ENCODE assay signal across 8 cellular contexts in the genomic region with DNA sequence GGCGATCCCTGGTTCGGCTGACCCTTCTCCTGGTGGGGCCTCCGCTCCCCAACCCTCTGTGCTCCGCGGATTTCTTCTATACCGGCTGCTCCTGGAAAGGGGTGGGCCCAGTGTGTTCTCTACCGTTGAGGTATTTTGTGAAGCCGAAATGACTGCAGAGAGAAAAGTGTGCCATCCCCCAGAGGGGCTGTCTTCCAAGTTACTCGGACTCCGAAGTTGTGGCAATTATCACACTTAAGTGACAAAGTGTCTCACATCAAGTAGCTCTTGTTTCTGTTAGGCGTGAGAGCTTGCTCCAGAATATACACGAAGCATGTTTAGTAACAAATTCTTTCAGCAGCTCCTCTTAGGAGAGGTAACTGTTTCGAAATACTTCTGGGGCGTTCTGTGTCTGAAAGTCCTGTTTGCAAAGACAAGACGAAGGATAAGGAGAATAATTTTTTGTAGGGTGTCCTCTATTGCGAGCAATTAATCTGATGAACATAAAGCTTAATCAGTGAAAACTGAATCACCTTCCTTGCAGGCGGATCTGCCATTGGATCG. TPM values are rescaled to one million over a fixed set of nuclear protein-coding genes. Genes with fewer than 3 reads are reported as not detected.
DNase-seq lines count a peak whose midpoint lies in the region; ATAC-seq, FAIRE-seq and TF ChIP-seq lines count a peak whose summit lies in the region.

No MANE protein-coding gene starts in this region.

- peaks cover 8 to 48% of the 10 kb centered on the region in 2 donors for H3K4me1 ChIP-seq in muscle layer of duodenum (ENCODE audit: control insufficient read depth in 1 of 2, insufficient read depth in 2 of 2, low read length in 2 of 2)

- H3K4me3 ChIP-seq in AG09309 (ENCODE audit: control insufficient read depth, low read depth, low read length) (peak overlapping the region; percentile 93), muscle layer of duodenum (ENCODE audit: low read depth in 1 of 2, low read length in 2 of 2) (peak overlapping the region; percentile 86 to 98)

- peak overlapping the region; percentile 96 to 100 (median 100) for H3K27ac Mint-ChIP-seq in IgD-negative memory B cell
- peak overlapping the region; percentile 100 for H3K27ac Mint-ChIP-seq in chondrocyte (ENCODE audit: unreplicated experiment)

- no peaks in the 10 kb centered on the region for H3K9me3 ChIP-seq in muscle layer of duodenum (ENCODE audit: control insufficient read depth in 1 of 2, low read length in 2 of 2)

- FAIRE-seq in frontal cortex (lab: Jason Lieb, UNC): no peak

- H3K27me3 ChIP-seq in muscle layer of duodenum (ENCODE audit: low read depth, low read length): no peaks in the 10 kb centered on the region

- no peaks in the 10 kb centered on the region for H3K27me3 Mint-ChIP-seq in IgD-negative memory B cell
- no peaks in the 10 kb centered on the region for H3K27me3 Mint-ChIP-seq in chondrocyte (ENCODE audit: low read depth)

- H3K4me1 Mint-ChIP-seq in IgD-negative memory B cell (peaks cover 22 to 39% (median 31%) of the 10 kb centered on the region in 3 donors), chondrocyte (ENCODE audit: low read depth) (peaks cover 55% of the 10 kb centered on the region)

- H3K36me3 Mint-ChIP-seq in IgD-negative memory B cell (peaks cover 3% of the 10 kb centered on the region), chondrocyte (ENCODE audit: low read depth) (peaks cover 1% of the 10 kb centered on the region)

- ATAC-seq in GM21737 (IDR thresholded peaks at IDR 0.05; ENCODE audit: unreplicated experiment): no peak

- H3K4me3 Mint-ChIP-seq in IgD-negative memory B cell (peak overlapping the region; percentile 96 to 99 (median 98)), chondrocyte (ENCODE audit: unreplicated experiment) (peak overlapping the region; percentile 96)

- peak overlapping the region; percentile 95 for H3K27ac ChIP-seq in muscle layer of duodenum (ENCODE audit: low read length)

- POLR2A ChIA-PET in GM10248 (lab: Yijun Ruan, JAX): interaction anchor here (0.6 to 1.3 kb wide), 4 partner anchors 43 to 1767 kb away, joined by 3 to 4 read pairs (median 3); a partner anchor contains a TSS

- DNase-seq in AG09309 (ENCODE audit: low read depth) (no peak), chondrocyte (ENCODE audit: low spot score) (no peak), GM10248 (ENCODE audit: extremely low spot score) (no peak), DMS153 treated with DMSO at 0.1 percent for 48 hours (lab: John Stamatoyannopoulos, UW; ENCODE audit: unreplicated experiment) (no peak), frontal cortex (ENCODE audit: low spot score in 2 of 2) (no peak)

- TF ChIP-seq CTCF in AG09309 (IDR thresholded peaks at IDR 0.05; ENCODE audit: control insufficient read depth, insufficient read depth, low read depth, low read length, missing control alignments) (no peak), chondrocyte (IDR thresholded peaks at IDR 0.05) (no peak), GM10248 (IDR thresholded peaks at IDR 0.05; ENCODE audit: control extremely low read depth, extremely low read depth, low read depth, missing control alignments) (no peak)

- CTCF ChIA-PET in GM10248 (lab: Yijun Ruan, JAX): interaction anchor here (0.9 to 4.2 kb wide), 9 partner anchors 11 to 380 kb away, joined by 3 to 24 read pairs (median 4); no protein-coding TSS in a partner anchor

- no peaks in the 10 kb centered on the region for H3K9me3 Mint-ChIP-seq in IgD-negative memory B cell
- no peaks in the 10 kb centered on the region for H3K9me3 Mint-ChIP-seq in chondrocyte (ENCODE audit: low read depth)

- H3K36me3 ChIP-seq in muscle layer of duodenum (ENCODE audit: control insufficient read depth in 1 of 2, insufficient read depth in 2 of 2, low read length in 2 of 2): peaks cover 0 to 14% of the 10 kb centered on the region in 2 donors

RNA-seq across cellular contexts. Expression of a gene that starts 0.4 kb away (rescaled TPM):
- polyA plus RNA-seq in IgD-negative memory B cell: 11.9 TPM
- 14.7 to 24.6 TPM (median 15.3 TPM) in 3 replicates for total RNA-seq in chondrocyte
- total RNA-seq in frontal cortex: 4.9 TPM

RNA-seq across cellular contexts. Expression of a gene that starts 0.9 kb away (rescaled TPM):
- 211 TPM for polyA plus RNA-seq in IgD-negative memory B cell
- 187 to 229 TPM (median 207 TPM) in 3 replicates for total RNA-seq in chondrocyte
- 178 TPM for total RNA-seq in frontal cortex

RNA-seq across cellular contexts. Expression of a gene that starts 4.5 kb away (rescaled TPM):
- polyA plus RNA-seq in IgD-negative memory B cell: 0.09 TPM
- total RNA-seq in chondrocyte (not detected in 3 replicates), frontal cortex (not detected)

RNA-seq across cellular contexts. Expression of a gene that starts 38.2 kb away (rescaled TPM):
- 19.1 TPM for polyA plus RNA-seq in IgD-negative memory B cell
- 17.4 to 19.2 TPM (median 18.5 TPM) in 3 replicates for total RNA-seq in chondrocyte
- 29.3 TPM for total RNA-seq in frontal cortex
